Comparison of ENCODE assay signal across 8 cellular contexts in genomic region chr16:48383877-48384304, GRCh38.
DNase-seq lines count a peak whose midpoint lies in the region; FAIRE-seq and TF ChIP-seq lines count a peak whose summit lies in the region.

No MANE protein-coding gene starts in this region.

- H3K9me3 Mint-ChIP-seq in T-helper 1 cell treated with Interleukin-12 subunit alpha and Interleukin-12 subunit beta and Interleukin-4 antibody, amounts not matched to agents 30 μg/mL and 1 μg/mL, for 36 hours, result no peaks in the 10 kb centered on the region
- peaks cover 2% of the 10 kb centered on the region for H3K9me3 Mint-ChIP-seq in nephron

- TF ChIP-seq CTCF in 22Rv1 (IDR thresholded peaks at IDR 0.05) (no peak), nephron (IDR thresholded peaks at IDR 0.05; ENCODE audit: unreplicated experiment in 3 of 3) (no peak)

- peaks cover 2% of the 10 kb centered on the region for H3K36me3 Mint-ChIP-seq in T-helper 1 cell treated with Interleukin-12 subunit alpha and Interleukin-12 subunit beta and Interleukin-4 antibody, amounts not matched to agents 30 μg/mL and 1 μg/mL, for 36 hours (ENCODE audit: low read depth)
- peaks cover 9% of the 10 kb centered on the region for H3K36me3 Mint-ChIP-seq in nephron (ENCODE audit: low read depth)

- peak; percentile 74 for FAIRE-seq in GM19239 (lab: Jason Lieb, UNC)

- peak overlapping the region; percentile 90 for H3K4me3 Mint-ChIP-seq in T-helper 1 cell treated with Interleukin-12 subunit alpha and Interleukin-12 subunit beta and Interleukin-4 antibody, amounts not matched to agents 30 μg/mL and 1 μg/mL, for 36 hours
- peak overlapping the region; percentile 89 to 95 (median 94) for H3K4me3 Mint-ChIP-seq in nephron

- H3K27ac Mint-ChIP-seq in T-helper 1 cell treated with Interleukin-12 subunit alpha and Interleukin-12 subunit beta and Interleukin-4 antibody, amounts not matched to agents 30 μg/mL and 1 μg/mL, for 36 hours, result peak overlapping the region; percentile 91
- peak overlapping the region; percentile 98 to 99 (median 99) for H3K27ac Mint-ChIP-seq in nephron

- peaks cover 5% of the 10 kb centered on the region for H3K27me3 Mint-ChIP-seq in T-helper 1 cell treated with Interleukin-12 subunit alpha and Interleukin-12 subunit beta and Interleukin-4 antibody, amounts not matched to agents 30 μg/mL and 1 μg/mL, for 36 hours (ENCODE audit: low read depth)
- H3K27me3 Mint-ChIP-seq in nephron (ENCODE audit: low read depth), result no peaks in the 10 kb centered on the region

- DNase-seq in GM19239 (ENCODE audit: insufficient read length, low spot score) (no peak), epithelial cell of prostate (ENCODE audit: low read depth, low spot score) (no peak), AG20443 (ENCODE audit: low spot score) (no peak), GDM1 (lab: John Stamatoyannopoulos, UW) (no peak), DMS153 (lab: John Stamatoyannopoulos, UW) (no peak)

- H3K27ac ChIP-seq in 22Rv1 (peak overlapping the region; percentile 94), epithelial cell of prostate (peak overlapping the region; percentile 89)

- peaks cover 30% of the 10 kb centered on the region for H3K4me1 Mint-ChIP-seq in T-helper 1 cell treated with Interleukin-12 subunit alpha and Interleukin-12 subunit beta and Interleukin-4 antibody, amounts not matched to agents 30 μg/mL and 1 μg/mL, for 36 hours (ENCODE audit: low read depth)
- peaks cover 39% of the 10 kb centered on the region for H3K4me1 Mint-ChIP-seq in nephron
